In genomic region chr17:15233022-15233805, GRCh38 we compare ENCODE assay signal across 8 cellular contexts.
DNase-seq lines count a peak whose midpoint lies in the region; ATAC-seq and TF ChIP-seq lines count a peak whose summit lies in the region.

No MANE protein-coding gene starts in this region.

- no peak overlapping the region for H3K9ac ChIP-seq in subcutaneous abdominal adipose tissue (ENCODE audit: low read length in 5 of 5)

- ATAC-seq in HG02885 (IDR thresholded peaks at IDR 0.05; ENCODE audit: poor library complexity, unreplicated experiment) = no peak

- peaks cover 41 to 97% (median 93%) of the 10 kb centered on the region in 5 donors for H3K36me3 ChIP-seq in subcutaneous abdominal adipose tissue (ENCODE audit: control insufficient read depth in 5 of 5, insufficient read depth in 5 of 5, low read length in 5 of 5)

- H3K4me1 ChIP-seq in subcutaneous abdominal adipose tissue (ENCODE audit: control insufficient read depth in 5 of 5, insufficient read depth in 5 of 5, low read length in 5 of 5) = peaks cover 2 to 41% (median 37%) of the 10 kb centered on the region in 5 donors

- CTCF ChIA-PET in RWPE1 (lab: Yijun Ruan, JAX) = no interaction called here

- DNase-seq in activated T-cell treated with anti-CD3 and anti-CD28 coated beads for 48 hours (ENCODE audit: low read depth) (peak; percentile 8), RWPE1 (ENCODE audit: low spot score) (peak; percentile 42), globus pallidus (ENCODE audit: low spot score) (peak; percentile 69), NCI-H1092 treated with DMSO at 0.1 percent for 48 hours (lab: John Stamatoyannopoulos, UW) (no peak)
- no peak for DNase-seq in activated T-cell treated with anti-CD3 and anti-CD28 coated beads, Interleukin-2, amount 50 U/mL, for 1 hour
- no peak for DNase-seq in activated CD8-positive, alpha-beta memory T cell treated with anti-CD3 and anti-CD28 coated beads, Interleukin-2, amount 50 U/mL, for 4 hours

- POLR2A ChIA-PET in RWPE1 (lab: Yijun Ruan, JAX; ENCODE audit: low non-redundant PET) = no interaction called here

- no peak overlapping the region for H3K4me3 ChIP-seq in subcutaneous abdominal adipose tissue (ENCODE audit: low read depth in 1 of 5, low read length in 5 of 5)

- H3K27ac ChIP-seq in RWPE1 (no peak overlapping the region), subcutaneous abdominal adipose tissue (ENCODE audit: low read depth, low read length) (peak overlapping the region; percentile 38)

- no peaks in the 10 kb centered on the region for H3K27me3 ChIP-seq in subcutaneous abdominal adipose tissue (ENCODE audit: control insufficient read depth in 5 of 5, insufficient read depth in 4 of 5, low read length in 5 of 5)

- no peak for TF ChIP-seq CTCF in RWPE1 (conservative IDR thresholded peaks at IDR 0.05; ENCODE audit: low read depth)

- no peaks in the 10 kb centered on the region for H3K9me3 ChIP-seq in subcutaneous abdominal adipose tissue (ENCODE audit: control insufficient read depth in 5 of 5, low read length in 5 of 5)

Comparison
In these comparisons a context has a peak if more than half of its experiments do, and no peak if none do; other contexts are left out.
1. DNase-seq: peak in activated T-cell treated with anti-CD3 and anti-CD28 coated beads for 48 hours (single experiment), RWPE1 (single experiment) and globus pallidus (single experiment); none in activated T-cell treated with anti-CD3 and anti-CD28 coated beads, Interleukin-2, amount 50 U/mL, for 1 hour (single experiment), activated CD8-positive, alpha-beta memory T cell treated with anti-CD3 and anti-CD28 coated beads, Interleukin-2, amount 50 U/mL, for 4 hours (single experiment) and NCI-H1092 treated with DMSO at 0.1 percent for 48 hours (single experiment).